Comparison of ENCODE assay signal across 8 cellular contexts in the genomic region with DNA sequence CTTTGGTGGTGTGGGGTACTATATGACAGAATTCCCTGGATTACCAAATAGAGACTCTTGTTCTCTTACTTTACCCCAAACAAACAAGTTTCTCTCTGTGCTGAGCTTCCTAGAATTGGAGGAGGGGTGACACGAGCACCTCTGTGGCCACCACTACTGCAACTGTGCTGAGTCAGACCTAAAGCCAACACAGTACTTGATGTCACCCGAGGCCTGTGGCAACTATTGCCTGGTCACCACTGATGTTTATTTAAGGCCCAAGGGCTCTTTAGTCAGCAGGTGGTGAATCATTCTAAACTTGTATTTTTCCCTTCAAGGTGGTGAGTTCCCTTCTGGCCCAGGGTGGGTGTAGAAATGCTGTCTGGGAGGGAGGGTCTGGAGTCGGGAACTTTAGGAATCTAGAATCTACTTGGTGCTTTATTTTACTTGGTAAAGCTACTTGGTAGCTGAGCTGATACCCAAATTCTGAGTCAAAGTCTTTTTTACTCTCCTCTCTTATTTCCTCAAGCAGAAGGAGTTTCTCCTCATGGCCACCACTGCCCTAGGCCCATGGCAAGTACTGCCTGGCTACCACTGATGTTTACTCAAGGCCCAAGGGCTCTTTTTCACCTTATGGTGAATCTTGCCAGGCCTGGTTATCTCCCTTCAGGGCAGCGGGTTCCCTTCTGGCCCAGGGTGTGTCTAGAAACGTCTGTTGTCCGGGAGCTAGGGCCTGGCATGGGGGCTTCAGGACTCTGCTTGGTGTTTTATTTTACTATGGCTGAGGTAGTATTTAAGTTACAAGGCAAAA. TPM values are rescaled to one million over a fixed set of nuclear protein-coding genes. Genes with fewer than 3 reads are reported as not detected.
DNase-seq lines count a peak whose midpoint lies in the region; ATAC-seq and TF ChIP-seq lines count a peak whose summit lies in the region.

No MANE protein-coding gene starts in this region.

- DNase-seq in right cardiac atrium (no peak), left ventricle myocardium inferior (no peak), OCI-M1 (lab: John Stamatoyannopoulos, UW) (peak; percentile 100), foreskin fibroblast (peak; percentile 95), substantia nigra (lab: John Stamatoyannopoulos, UW) (no peak), NCI-H1930 (lab: John Stamatoyannopoulos, UW) (no peak), tibial nerve (ENCODE audit: low spot score in 2 of 2) (no peak)

- H3K27me3 Mint-ChIP-seq in stimulated activated memory B cell treated with anti-CD40 and anti-IgM and Interleukin-4, amounts not matched to agents 10 μg/mL and 1 μg/mL and 100 μg/mL, for 72 hours = no peaks in the 10 kb centered on the region

- H3K4me3 Mint-ChIP-seq in stimulated activated memory B cell treated with anti-CD40 and anti-IgM and Interleukin-4, amounts not matched to agents 10 μg/mL and 1 μg/mL and 100 μg/mL, for 72 hours = no peak overlapping the region

- H3K9me3 ChIP-seq in right cardiac atrium (ENCODE audit: control insufficient read depth, low read length) (no peaks in the 10 kb centered on the region), left ventricle myocardium inferior (replicated peaks) (peaks cover 19% of the 10 kb centered on the region), tibial nerve (peaks cover 0 to 15% (median 7%) of the 10 kb centered on the region in 4 donors)

- no peak for TF ChIP-seq POLR2A in tibial nerve (IDR thresholded peaks at IDR 0.05)

- TF ChIP-seq EP300 in tibial nerve (IDR thresholded peaks at IDR 0.05) = no peak

- ATAC-seq in right cardiac atrium = peak; percentile 29 to 57
- ATAC-seq in stimulated activated memory B cell treated with anti-CD40 and anti-IgM and Interleukin-4, amounts not matched to agents 10 μg/mL and 1 μg/mL and 100 μg/mL, for 72 hours = no peak

- no peak for TF ChIP-seq CTCF in left ventricle myocardium inferior (IDR thresholded peaks at IDR 0.05; ENCODE audit: borderline replicate concordance)
- no peak for TF ChIP-seq CTCF in foreskin fibroblast (IDR thresholded peaks at IDR 0.05; ENCODE audit: low read depth, low read length)
- no peak for TF ChIP-seq CTCF in tibial nerve (IDR thresholded peaks at IDR 0.05)

- H3K36me3 Mint-ChIP-seq in stimulated activated memory B cell treated with anti-CD40 and anti-IgM and Interleukin-4, amounts not matched to agents 10 μg/mL and 1 μg/mL and 100 μg/mL, for 72 hours = no peaks in the 10 kb centered on the region

- H3K36me3 ChIP-seq in left ventricle myocardium inferior (no peaks in the 10 kb centered on the region), tibial nerve (no peaks in the 10 kb centered on the region)

- H3K4me1 ChIP-seq in right cardiac atrium (ENCODE audit: control insufficient read depth, insufficient read depth, low read length) (no peaks in the 10 kb centered on the region), left ventricle myocardium inferior (peaks cover 16% of the 10 kb centered on the region), tibial nerve (peaks cover 0 to 20% (median 0%) of the 10 kb centered on the region in 4 donors)

- intact Hi-C loops in right cardiac atrium (cut with DNase I) = no loop called here
- intact Hi-C loops in left ventricle myocardium inferior (cut with micrococcal nuclease) = no loop called here

- no peak overlapping the region for H3K27ac Mint-ChIP-seq in stimulated activated memory B cell treated with anti-CD40 and anti-IgM and Interleukin-4, amounts not matched to agents 10 μg/mL and 1 μg/mL and 100 μg/mL, for 72 hours

- H3K27ac ChIP-seq in right cardiac atrium (ENCODE audit: low read length) (no peak overlapping the region), left ventricle myocardium inferior (replicated peaks) (no peak overlapping the region), substantia nigra (ENCODE audit: low read depth, low read length, poor library complexity, severe bottlenecking) (peak overlapping the region; percentile 61), tibial nerve (peak overlapping the region in 2 of 4 donors; percentile 46 to 71)

- peaks cover 6% of the 10 kb centered on the region for H3K9me3 Mint-ChIP-seq in stimulated activated memory B cell treated with anti-CD40 and anti-IgM and Interleukin-4, amounts not matched to agents 10 μg/mL and 1 μg/mL and 100 μg/mL, for 72 hours

- 76% methylated on average over 6 of the region's 6 CpGs for WGBS in right cardiac atrium
- WGBS in tibial nerve, 2 donors = 70 to 75% methylated on average over 6 of the region's 6 CpGs

- H3K4me3 ChIP-seq in right cardiac atrium (ENCODE audit: low read length) = no peak overlapping the region
- no peak overlapping the region for H3K4me3 ChIP-seq in left ventricle myocardium inferior
- H3K4me3 ChIP-seq in foreskin fibroblast (ENCODE audit: low read depth in 1 of 2, low read length in 2 of 2) = no peak overlapping the region
- H3K4me3 ChIP-seq in tibial nerve = no peak overlapping the region

- H3K4me1 Mint-ChIP-seq in stimulated activated memory B cell treated with anti-CD40 and anti-IgM and Interleukin-4, amounts not matched to agents 10 μg/mL and 1 μg/mL and 100 μg/mL, for 72 hours = no peaks in the 10 kb centered on the region

- H3K27me3 ChIP-seq in right cardiac atrium (ENCODE audit: control insufficient read depth, insufficient read depth) = no peaks in the 10 kb centered on the region
- no peaks in the 10 kb centered on the region for H3K27me3 ChIP-seq in left ventricle myocardium inferior (ENCODE audit: low read depth)
- no peaks in the 10 kb centered on the region for H3K27me3 ChIP-seq in tibial nerve

RNA-seq across cellular contexts. Expression of a gene that starts 9.8 kb away (rescaled TPM):
- 1 to 10 TPM; 2.1 to 3.4 (median 2.5) TPM for total RNA-seq in right cardiac atrium
- 3.0 TPM for polyA plus RNA-seq in right cardiac atrium
- total RNA-seq in left ventricle myocardium inferior = 2.6 TPM
- 10 to 100 TPM; 12.5 to 22.8 (median 14.3) TPM for total RNA-seq in tibial nerve

Comparison
In these comparisons a context has a peak if more than half of its experiments do, and no peak if none do; other contexts are left out.
1. DNase-seq: peak in OCI-M1 (single experiment) and foreskin fibroblast (2 of 2); none in right cardiac atrium (0 of 3), left ventricle myocardium inferior (single experiment), substantia nigra (0 of 49), NCI-H1930 (0 of 2) and tibial nerve (0 of 2).